8 cellular contexts compared by ENCODE assay signal in genomic region chr2:198314559-198315153, GRCh38.
A peak's percentile ranks its signal among the peaks of the same experiment; 100 is the strongest.
DNase-seq lines count a peak whose midpoint lies in the region; ATAC-seq, FAIRE-seq and TF ChIP-seq lines count a peak whose summit lies in the region.

No MANE protein-coding gene starts in this region.

- no peaks in the 10 kb centered on the region for H3K9me3 ChIP-seq in smooth muscle cell (replicated peaks; ENCODE audit: low read depth)

- ATAC-seq in GM21723 (IDR thresholded peaks at IDR 0.05; ENCODE audit: unreplicated experiment): peak; percentile 70
- ATAC-seq in GM19463 (IDR thresholded peaks at IDR 0.05; ENCODE audit: unreplicated experiment): no peak

- FAIRE-seq in TTC549 (lab: Jason Lieb, UNC): peak; percentile 95

- no peak overlapping the region for H2AFZ ChIP-seq in smooth muscle cell (ENCODE audit: low read depth)

- no peak overlapping the region for H3K9ac ChIP-seq in smooth muscle cell (ENCODE audit: low read depth)

- DNase-seq in Caki2 (ENCODE audit: low read depth) (peak; percentile 25), NCI-H1694 (lab: John Stamatoyannopoulos, UW) (peak; percentile 71), glomerular visceral epithelial cell (ENCODE audit: extremely low spot score) (peak; percentile 56), smooth muscle cell (lab: John Stamatoyannopoulos, UW; ENCODE audit: unreplicated experiment) (no peak)
- DNase-seq in stimulated activated CD8-positive, alpha-beta memory T cell treated with anti-CD3 and anti-CD28 coated beads, Interleukin-4, amount 100 ng/mL, for 48 hours: no peak

- in situ Hi-C loops in Caki2 (cut with HindIII; ENCODE audit: low pct_unique_long_range_greater_than_20kb, low sequenced_read_pairs): no loop called here

- WGBS in smooth muscle cell (ENCODE audit: low lambda C conversion rate): 16% methylated on average over 8 of the region's 8 CpGs

- H3K4me2 ChIP-seq in smooth muscle cell: peak overlapping the region; percentile 21

- H3K79me2 ChIP-seq in smooth muscle cell (ENCODE audit: low read depth): no peaks in the 10 kb centered on the region

- no peaks in the 10 kb centered on the region for H3K36me3 ChIP-seq in smooth muscle cell (ENCODE audit: low read depth)

- H3K4me1 ChIP-seq in smooth muscle cell (ENCODE audit: low read depth): no peaks in the 10 kb centered on the region

- no peaks in the 10 kb centered on the region for H4K20me1 ChIP-seq in smooth muscle cell (ENCODE audit: low read depth)

- no peak overlapping the region for H3K4me3 ChIP-seq in smooth muscle cell

- peak; percentile 77 for TF ChIP-seq CTCF in smooth muscle cell (IDR thresholded peaks at IDR 0.05; ENCODE audit: borderline replicate concordance, insufficient read depth, poor library complexity, severe bottlenecking)

- peaks cover 53% of the 10 kb centered on the region for H3K27me3 ChIP-seq in smooth muscle cell (ENCODE audit: low read depth)

- no peaks in the 10 kb centered on the region for H3F3A ChIP-seq in smooth muscle cell (ENCODE audit: low read depth)

- H3K27ac ChIP-seq in smooth muscle cell (ENCODE audit: low read depth): no peak overlapping the region

Comparison
In these comparisons a context has a peak if more than half of its experiments do, and no peak if none do; other contexts are left out.
1. DNase-seq: peak in Caki2 (single experiment), NCI-H1694 (single experiment) and glomerular visceral epithelial cell (single experiment); none in smooth muscle cell (single experiment) and stimulated activated CD8-positive, alpha-beta memory T cell treated with anti-CD3 and anti-CD28 coated beads, Interleukin-4, amount 100 ng/mL, for 48 hours (single experiment).